Comparison of ENCODE assay signal across 22 cellular contexts in genomic region chr20:33669873-33670640, GRCh38. TPM values are rescaled to one million over a fixed set of nuclear protein-coding genes. Genes with fewer than 3 reads are reported as not detected.
DNase-seq lines count a peak whose midpoint lies in the region; ATAC-seq and TF ChIP-seq lines count a peak whose summit lies in the region.
"Had no signal": no experiment of that assay in that cellular context is flagged by ENCODE, and none has a peak within 500 bp of the region (broad histone marks: within the 10 kb centered on the region; RNA-seq: fewer than 3 reads in every experiment).

No MANE protein-coding gene starts in this region.

- H3K9me3 Mint-ChIP-seq in CD8-positive, alpha-beta memory T cell = no peaks in the 10 kb centered on the region
- H3K9me3 Mint-ChIP-seq in neural crest cell = no peaks in the 10 kb centered on the region
- H3K9me3 Mint-ChIP-seq: naive thymus-derived CD4-positive, alpha-beta T cell had no signal

- intact Hi-C loops in lower lobe of right lung (cut with DNase I) = no loop called here

- ATAC-seq in lower lobe of right lung = no peak
- ATAC-seq: GM12878; left lung; naive thymus-derived CD4-positive, alpha-beta T cell; right cardiac atrium had no signal

- H3K36me3 ChIP-seq in CD8-positive, alpha-beta memory T cell (ENCODE audit: insufficient read depth, low read length) = no peaks in the 10 kb centered on the region
- peaks cover 15% of the 10 kb centered on the region for H3K36me3 ChIP-seq in lower lobe of right lung
- H3K36me3 ChIP-seq in H7 (replicated peaks; ENCODE audit: control insufficient read depth, insufficient read depth, low read length) = peaks cover 4% of the 10 kb centered on the region

- CTCF ChIA-PET in CD8-positive, alpha-beta memory T cell (lab: Charles Lee) = interaction anchor here (1.4 to 7.2 kb wide), 3 partner anchors 11 to 212 kb away, joined by 4 to 103 read pairs (median 52); no protein-coding TSS in a partner anchor

- no peaks in the 10 kb centered on the region for H3K27me3 ChIP-seq in CD8-positive, alpha-beta memory T cell (ENCODE audit: insufficient read depth, low read length, poor library complexity, severe bottlenecking)
- H3K27me3 ChIP-seq in lower lobe of right lung (ENCODE audit: low read depth) (no peaks in the 10 kb centered on the region), H7 (ENCODE audit: control insufficient read depth, insufficient read depth, low read length) (peaks cover 4% of the 10 kb centered on the region; the same call in 1 of the 2 replicates)
- H3K27me3 ChIP-seq: left lung, SJCRH30 had no signal

- H3K27ac ChIP-seq in CD8-positive, alpha-beta memory T cell (ENCODE audit: low read depth, low read length) = no peak overlapping the region
- H3K27ac ChIP-seq in angular gyrus (ENCODE audit: low read depth, low read length) (peak overlapping the region; percentile 40), lower lobe of right lung (no peak overlapping the region)
- H3K27ac ChIP-seq: left lung, SJCRH30 had no signal

- DNase-seq in 8988T = peak; percentile 46
- no peak for DNase-seq in CD8-positive, alpha-beta memory T cell
- DNase-seq in neural crest cell (ENCODE audit: low read depth, low spot score) = no peak
- no peak for DNase-seq in putamen (ENCODE audit: low spot score)
- no peak for DNase-seq in lower lobe of right lung
- no peak for DNase-seq in H7
- no peak for DNase-seq in stimulated activated CD8-positive, alpha-beta memory T cell treated with anti-CD3 and anti-CD28 coated beads, Interleukin-4, amount 100 ng/mL, for 48 hours
- DNase-seq: activated gamma-delta T cell; effector CD8-positive, alpha-beta T cell; naive thymus-derived CD4-positive, alpha-beta T cell; NCI-H1105; NCI-H2227 treated with DMSO at 0.1 percent for 48 hours; NK-92 treated with Interleukin-12 subunit alpha and Interleukin-12 subunit beta, amount 100 ng/mL, for 24 hours; right cardiac atrium; SJCRH30; stimulated activated CD4-positive, alpha-beta T cell treated with anti-CD3 and anti-CD28 coated beads, Interleukin-1b, Interleukin-23, amount 100 ng/mL, for 48 hours had no signal

- H3K9me3 ChIP-seq in CD8-positive, alpha-beta memory T cell (ENCODE audit: low read length) = no peaks in the 10 kb centered on the region
- no peaks in the 10 kb centered on the region for H3K9me3 ChIP-seq in lower lobe of right lung
- H3K9me3 ChIP-seq: left lung, SJCRH30 had no signal

- H3K4me3 ChIP-seq in CD8-positive, alpha-beta memory T cell (ENCODE audit: low read length) = no peak overlapping the region
- H3K4me3 ChIP-seq in lower lobe of right lung = no peak overlapping the region
- H3K4me3 ChIP-seq in H7 (ENCODE audit: insufficient read depth, low read depth, low read length) = no peak overlapping the region
- H3K4me3 ChIP-seq: GM12878, left lung, SJCRH30 had no signal

- peak overlapping the region in 1 of 7 donors; percentile 62 for H3K4me3 Mint-ChIP-seq in CD8-positive, alpha-beta memory T cell
- H3K4me3 Mint-ChIP-seq in neural crest cell = peak overlapping the region; percentile 80
- H3K4me3 Mint-ChIP-seq: B cell had no signal

- peaks cover 33% of the 10 kb centered on the region for H3K4me1 ChIP-seq in CD8-positive, alpha-beta memory T cell (ENCODE audit: insufficient read depth, low read length)
- H3K4me1 ChIP-seq in lower lobe of right lung = peaks cover 53% of the 10 kb centered on the region

- peaks cover 26 to 50% (median 38%) of the 10 kb centered on the region in 3 donors for H3K4me1 Mint-ChIP-seq in CD8-positive, alpha-beta memory T cell
- H3K4me1 Mint-ChIP-seq in neural crest cell = peaks cover 62% of the 10 kb centered on the region

- H3K27me3 Mint-ChIP-seq in CD8-positive, alpha-beta memory T cell = no peaks in the 10 kb centered on the region
- H3K27me3 Mint-ChIP-seq in neural crest cell (ENCODE audit: low read depth) = peaks cover 21% of the 10 kb centered on the region
- H3K27me3 Mint-ChIP-seq: B cell; naive thymus-derived CD4-positive, alpha-beta T cell had no signal

- TF ChIP-seq CTCF in neural crest cell (conservative IDR thresholded peaks at IDR 0.05) (no peak), lower lobe of right lung (IDR thresholded peaks at IDR 0.05) (no peak)

- H3K27ac Mint-ChIP-seq in CD8-positive, alpha-beta memory T cell = peak overlapping the region in 5 of 8 donors; percentile 29 to 87 (median 54)
- H3K27ac Mint-ChIP-seq in neural crest cell (ENCODE audit: unreplicated experiment) = peak overlapping the region; percentile 88
- H3K27ac Mint-ChIP-seq: B cell had no signal

- peaks cover 0 to 7% (median 0%) of the 10 kb centered on the region in 3 donors for H3K36me3 Mint-ChIP-seq in CD8-positive, alpha-beta memory T cell
- peaks cover 12% of the 10 kb centered on the region for H3K36me3 Mint-ChIP-seq in neural crest cell (ENCODE audit: low read depth)

- POLR2A ChIA-PET in CD8-positive, alpha-beta memory T cell (lab: Charles Lee) = interaction anchor here (0.5 to 4.4 kb wide), 3 partner anchors 9 to 60 kb away, joined by 4 to 24 read pairs (median 6); no protein-coding TSS in a partner anchor

RNA-seq across cellular contexts. Expression of gene ACTL10, which starts 3.3 kb away (rescaled TPM):
- 1 to 10 TPM; 3.8 to 4.6 TPM for total RNA-seq in CD8-positive, alpha-beta memory T cell
- polyA plus RNA-seq in CD8-positive, alpha-beta memory T cell = 6.6 TPM
- total RNA-seq in neural crest cell (0.75 TPM in 2 replicates), lower lobe of right lung (1.3 TPM)
- total RNA-seq in H7 (2014; rRNA removed; shearing (Covaris generic)) = 1.3 and 1.4 TPM in 2 replicates

RNA-seq across cellular contexts. Expression of gene NECAB3, which starts 4.2 kb away (rescaled TPM):
- 10 to 100 TPM; 19.0 to 20.6 TPM for total RNA-seq in CD8-positive, alpha-beta memory T cell
- 2.7 TPM for polyA plus RNA-seq in CD8-positive, alpha-beta memory T cell
- total RNA-seq in neural crest cell = 56.0 and 63.3 TPM in 2 replicates
- total RNA-seq in lower lobe of right lung = 60.3 TPM
- total RNA-seq in H7 (2014; rRNA removed; shearing (Covaris generic)) = 39.9 and 56.7 TPM in 2 replicates

RNA-seq across cellular contexts. Expression of gene C20orf144, which starts 7.9 kb away (rescaled TPM):
- total RNA-seq in CD8-positive, alpha-beta memory T cell = under 1 TPM; 0.16 to 0.24 TPM
- polyA plus RNA-seq in CD8-positive, alpha-beta memory T cell = not detected
- total RNA-seq in neural crest cell (0.44 and 0.82 TPM in 2 replicates), lower lobe of right lung (not detected)
- 0.11 TPM in 1 of 2 replicates, not detected in the other for total RNA-seq in H7 (2014; rRNA removed; shearing (Covaris generic))
- total RNA-seq: bronchial epithelial cell, right cardiac atrium, ureter had no signal

RNA-seq across cellular contexts. Expression of gene E2F1, which starts 16.1 kb away (rescaled TPM):
- total RNA-seq in CD8-positive, alpha-beta memory T cell = 10 to 100 TPM; 68.8 to 72.3 TPM
- 0.52 TPM for polyA plus RNA-seq in CD8-positive, alpha-beta memory T cell
- total RNA-seq in neural crest cell = 84.8 and 94.9 TPM in 2 replicates
- 3.9 TPM for total RNA-seq in lower lobe of right lung
- 51.8 and 57.8 TPM in 2 replicates for total RNA-seq in H7 (2014; rRNA removed; shearing (Covaris generic))

RNA-seq across cellular contexts. Expression of gene PXMP4, which starts 50.1 kb away (rescaled TPM):
- 1 to 10 TPM; 8.4 to 9.1 TPM for total RNA-seq in CD8-positive, alpha-beta memory T cell
- polyA plus RNA-seq in CD8-positive, alpha-beta memory T cell = 23.6 TPM
- 5.2 and 5.6 TPM in 2 replicates for total RNA-seq in neural crest cell
- total RNA-seq in lower lobe of right lung = 60.5 TPM
- under 0.01 TPM in 1 of 2 replicates, not detected in the other for total RNA-seq in H7 (2014; rRNA removed; shearing (Covaris generic))
